ENCODE assay signal across 17 cellular contexts in genomic region chr3:186125118-186125517, GRCh38. TPM values are rescaled to one million over a fixed set of nuclear protein-coding genes. Genes with fewer than 3 reads are reported as not detected.
DNase-seq lines count a peak whose midpoint lies in the region; ATAC-seq and TF ChIP-seq lines count a peak whose summit lies in the region.
"Had no signal": no experiment of that assay in that cellular context is flagged by ENCODE, and none has a peak within 500 bp of the region (broad histone marks: within the 10 kb centered on the region; RNA-seq: fewer than 3 reads in every experiment).

No MANE protein-coding gene starts in this region.

- H3K4me1 ChIP-seq in cardiac muscle cell (ENCODE audit: low read depth) (peaks cover 38% of the 10 kb centered on the region), hepatocyte (ENCODE audit: insufficient read depth) (peaks cover 9% of the 10 kb centered on the region)
- H3K4me1 ChIP-seq: HAP-1 had no signal

- DNase-seq in cardiac muscle cell (ENCODE audit: low read depth in 1 of 2, low spot score in 1 of 2): no peak
- DNase-seq in Right ventricle myocardium inferior (ENCODE audit: missing footprints): no peak
- DNase-seq in hepatocyte (ENCODE audit: low spot score): no peak
- DNase-seq in nephron progenitor cell: no peak
- DNase-seq in MG63: no peak
- DNase-seq in RKO (ENCODE audit: low spot score): no peak
- DNase-seq in ureter (ENCODE audit: low spot score): no peak
- DNase-seq: 8988T; KBM-7; MV-4-11; NCI-H1694 treated with DMSO at 0.1 percent for 48 hours; NCI-H510A; NCI-H748 treated with DMSO at 0.1 percent for 48 hours; NK-92 treated with Interleukin-12 subunit alpha and Interleukin-12 subunit beta, amount 100 ng/mL, for 24 hours; SHP77 had no signal

- H4K20me1 ChIP-seq in hepatocyte (ENCODE audit: insufficient read depth, poor library complexity, severe bottlenecking): no peaks in the 10 kb centered on the region

- no peak overlapping the region for H3K4me2 ChIP-seq in hepatocyte

- H3K9me3 Mint-ChIP-seq in nephron progenitor cell: no peaks in the 10 kb centered on the region

- intact Hi-C loops in Right ventricle myocardium inferior (cut with DNase I): no loop called here

- no peaks in the 10 kb centered on the region for H3K27me3 ChIP-seq in cardiac muscle cell
- H3K27me3 ChIP-seq in hepatocyte: no peaks in the 10 kb centered on the region
- no peaks in the 10 kb centered on the region for H3K27me3 ChIP-seq in MG63

- peaks cover 85% of the 10 kb centered on the region for H3K4me1 Mint-ChIP-seq in nephron progenitor cell

- H3K4me3 Mint-ChIP-seq in nephron progenitor cell: no peak overlapping the region

- no peaks in the 10 kb centered on the region for H3K9me2 ChIP-seq in hepatocyte (replicated peaks; ENCODE audit: insufficient read depth)

- TF ChIP-seq CTCF in cardiac muscle cell (IDR thresholded peaks at IDR 0.05; ENCODE audit: low read depth, low read length) (no peak), hepatocyte (IDR thresholded peaks at IDR 0.05; ENCODE audit: poor library complexity) (no peak), nephron progenitor cell (IDR thresholded peaks at IDR 0.05) (no peak)

- H3K27ac ChIP-seq in cardiac muscle cell (peak overlapping the region; percentile 66), hepatocyte (peak overlapping the region; percentile 51)

- no peaks in the 10 kb centered on the region for H3K36me3 Mint-ChIP-seq in nephron progenitor cell (ENCODE audit: low read depth)

- peaks cover 10% of the 10 kb centered on the region for H3K27me3 Mint-ChIP-seq in nephron progenitor cell (ENCODE audit: low read depth, poor library complexity)

- H3K9me3 ChIP-seq in cardiac muscle cell (ENCODE audit: low read depth) (no peaks in the 10 kb centered on the region), hepatocyte (ENCODE audit: low read depth) (no peaks in the 10 kb centered on the region), MG63 (no peaks in the 10 kb centered on the region)
- H3K9me3 ChIP-seq: HAP-1 had no signal

- peak overlapping the region; percentile 81 for H3K27ac Mint-ChIP-seq in nephron progenitor cell

- no peak overlapping the region for H2AFZ ChIP-seq in hepatocyte

- H3K4me3 ChIP-seq in cardiac muscle cell: no peak overlapping the region
- no peak overlapping the region for H3K4me3 ChIP-seq in hepatocyte
- no peak overlapping the region for H3K4me3 ChIP-seq in MG63
- H3K4me3 ChIP-seq: HAP-1 had no signal

- 92% methylated on average over 2 of the region's 2 CpGs for WGBS in hepatocyte (ENCODE audit: low lambda C conversion rate, missing lambda C conversion rate)

- no peak for ATAC-seq in Right ventricle myocardium inferior
- ATAC-seq in HG02763 (IDR thresholded peaks at IDR 0.05; ENCODE audit: unreplicated experiment): no peak

- no peaks in the 10 kb centered on the region for H3K79me2 ChIP-seq in hepatocyte

- H3K36me3 ChIP-seq in cardiac muscle cell (no peaks in the 10 kb centered on the region), hepatocyte (replicated peaks; ENCODE audit: insufficient read depth, low read depth) (no peaks in the 10 kb centered on the region), MG63 (no peaks in the 10 kb centered on the region)
- H3K36me3 ChIP-seq: HAP-1 had no signal

RNA-seq across cellular contexts. Expression of gene ETV5, which starts 16.2 kb away (rescaled TPM):
- 16.3 and 53.2 TPM in 2 replicates for total RNA-seq in cardiac muscle cell
- 16.1 and 29.3 TPM in 2 replicates for polyA plus RNA-seq in cardiac muscle cell
- total RNA-seq in Right ventricle myocardium inferior: 4.7 TPM
- 9.0 and 12.2 TPM in 2 replicates for total RNA-seq in hepatocyte
- polyA plus RNA-seq in hepatocyte: 15.0 and 23.6 TPM in 2 replicates
- total RNA-seq in MG63 (2014; rRNA removed; shearing (Covaris generic); ENCODE audit: low replicate concordance): 21.8 and 36.4 TPM in 2 replicates
- total RNA-seq in ureter: 10.0 TPM
